In genomic region chr12:64582111-64582510, GRCh38 we compare ENCODE assay signal across 1 cellular context.
TF ChIP-seq lines count a peak whose summit lies in the region.

No MANE protein-coding gene starts in this region.

TF ChIP-seq in IMR-90, 13 proteins besides CTCF, POLR2A, EP300 and RAD21:
- TF ChIP-seq BHLHE40 (IDR thresholded peaks at IDR 0.05; ENCODE audit: low read depth, low read length) (no peak), USF2 (IDR thresholded peaks at IDR 0.05; ENCODE audit: low read depth, low read length) (no peak), MAFK (IDR thresholded peaks at IDR 0.05; ENCODE audit: low read depth, low read length) (no peak)
